In the genomic region with DNA sequence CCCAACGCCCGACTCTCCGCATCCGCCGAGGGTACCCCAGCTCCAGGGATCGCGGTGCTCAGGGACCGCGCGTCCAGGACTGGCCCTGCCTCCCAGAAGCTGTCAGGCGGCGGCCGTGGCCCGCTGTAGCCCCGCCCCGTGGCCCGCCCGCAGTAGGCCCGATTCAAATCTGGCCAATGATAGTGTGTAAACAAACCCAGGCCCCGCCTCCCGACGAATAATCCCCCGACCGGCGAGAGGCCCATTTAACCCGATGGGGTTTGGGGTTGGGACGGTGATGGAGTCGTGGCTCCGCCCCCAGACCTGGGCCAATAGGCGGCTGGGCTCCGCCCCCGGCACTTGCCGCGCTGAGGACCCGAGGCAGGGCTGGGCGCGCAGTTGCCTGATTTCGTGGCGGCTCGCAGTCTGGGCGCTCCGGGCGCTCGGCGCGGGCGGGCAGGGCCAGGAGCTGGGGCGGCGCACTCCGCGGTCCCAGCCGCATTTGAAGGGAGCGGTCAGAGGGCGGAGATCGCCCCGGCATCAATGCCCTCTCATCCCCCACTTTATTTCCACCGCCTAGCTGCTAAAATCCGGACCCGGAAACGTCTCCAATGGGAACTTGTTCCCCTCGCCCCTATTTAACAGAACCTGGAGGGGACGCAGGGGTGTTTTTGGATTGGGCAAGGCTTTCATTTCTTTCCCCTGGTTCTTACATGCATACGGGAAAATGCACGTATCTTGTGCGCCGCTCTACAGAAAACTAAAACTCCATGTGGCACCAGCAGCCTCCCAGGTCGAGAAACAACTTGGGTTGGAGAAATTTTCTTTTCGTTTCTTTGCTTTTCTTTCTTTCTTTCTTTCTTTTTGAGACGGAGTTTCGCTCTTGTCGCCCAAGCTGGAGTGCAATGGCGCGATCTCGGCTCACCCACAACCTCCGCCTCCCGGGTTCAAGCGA, we compare ENCODE assay signal across 8 cellular contexts. TPM values are rescaled to one million over a fixed set of nuclear protein-coding genes. Genes with fewer than 3 reads are reported as not detected.
A peak's percentile ranks its signal among the peaks of the same experiment; 100 is the strongest.
DNase-seq lines count a peak whose midpoint lies in the region; ATAC-seq, FAIRE-seq and TF ChIP-seq lines count a peak whose summit lies in the region.

No MANE protein-coding gene starts in this region.

- peak overlapping the region; percentile 89 for H3K27ac Mint-ChIP-seq in activated CD4-positive, alpha-beta T cell treated with anti-CD3 and anti-CD28 coated beads for 36 hours

- TF ChIP-seq CTCF in BE2C (IDR thresholded peaks at IDR 0.05; ENCODE audit: low read depth, low read length): no peak

- H3K4me3 Mint-ChIP-seq in activated CD4-positive, alpha-beta T cell treated with anti-CD3 and anti-CD28 coated beads for 36 hours: peak overlapping the region; percentile 79

- peak; percentile 89 for ATAC-seq in HG03442 (IDR thresholded peaks at IDR 0.05; ENCODE audit: unreplicated experiment)
- peak; percentile 98 for ATAC-seq in activated CD4-positive, alpha-beta T cell treated with anti-CD3 and anti-CD28 coated beads for 36 hours

- H3K36me3 Mint-ChIP-seq in activated CD4-positive, alpha-beta T cell treated with anti-CD3 and anti-CD28 coated beads for 36 hours (ENCODE audit: low read depth): no peaks in the 10 kb centered on the region

- no peaks in the 10 kb centered on the region for H3K36me3 ChIP-seq in BE2C

- no peaks in the 10 kb centered on the region for H3K9me3 ChIP-seq in BE2C

- no peaks in the 10 kb centered on the region for H3K27me3 Mint-ChIP-seq in activated CD4-positive, alpha-beta T cell treated with anti-CD3 and anti-CD28 coated beads for 36 hours

- H3K27ac ChIP-seq in cingulate gyrus (ENCODE audit: low read depth, low read length): peak overlapping the region; percentile 84

- CTCF ChIA-PET in activated CD4-positive, alpha-beta T cell treated with anti-CD3 and anti-CD28 coated beads for 36 hours (lab: Charles Lee): interaction anchor here (0.6 to 2.5 kb wide), 5 partner anchors 10 to 223 kb away, joined by 3 to 7 read pairs (median 4); no protein-coding TSS in a partner anchor

- no peaks in the 10 kb centered on the region for H3K4me1 ChIP-seq in BE2C

- FAIRE-seq in GM19239 (lab: Jason Lieb, UNC): peak; percentile 65

- peak; percentile 100 for DNase-seq in BE2C
- peak; percentile 97 for DNase-seq in GM19239 (ENCODE audit: insufficient read length, low spot score)
- peak; percentile 97 for DNase-seq in NCI-H510A treated with DMSO at 0.1 percent for 48 hours (lab: John Stamatoyannopoulos, UW)
- DNase-seq in activated CD4-positive, alpha-beta T cell treated with anti-CD3 and anti-CD28 coated beads for 36 hours: peak; percentile 100
- peak; percentile 99 for DNase-seq in kidney tubule cell (ENCODE audit: low spot score)
- DNase-seq in stimulated activated CD4-positive, alpha-beta T cell treated with anti-CD3 and anti-CD28 coated beads, Interleukin-1b, Interleukin-23, amount 100 ng/mL, for 1 hour (ENCODE audit: low read depth in 2 of 2): peak; percentile 98 to 99

- POLR2A ChIA-PET in activated CD4-positive, alpha-beta T cell treated with anti-CD3 and anti-CD28 coated beads for 36 hours (lab: Charles Lee): interaction anchor here (1.1 to 1.8 kb wide), 4 partner anchors 8 to 116 kb away, joined by 4 to 9 read pairs (median 4); a partner anchor contains a TSS

- peaks cover 31% of the 10 kb centered on the region for H3K4me1 Mint-ChIP-seq in activated CD4-positive, alpha-beta T cell treated with anti-CD3 and anti-CD28 coated beads for 36 hours

- H3K27me3 ChIP-seq in BE2C: no peaks in the 10 kb centered on the region

- no peaks in the 10 kb centered on the region for H3K9me3 Mint-ChIP-seq in activated CD4-positive, alpha-beta T cell treated with anti-CD3 and anti-CD28 coated beads for 36 hours (ENCODE audit: low read depth)

- intact Hi-C loops in activated CD4-positive, alpha-beta T cell treated with anti-CD3 and anti-CD28 coated beads for 36 hours (cut with DNase I, micrococcal nuclease): loop anchor here (1.0 to 10.0 kb wide), 13 partner anchors 8 to 724 kb away; a partner anchor contains a TSS

- H3K4me3 ChIP-seq in BE2C (ENCODE audit: low read depth, low read length): peak overlapping the region; percentile 65

RNA-seq across cellular contexts. Expression of a gene that starts 8.4 kb away (rescaled TPM):
- polyA plus RNA-seq in BE2C (2012; ENCODE audit: insufficient read depth, insufficient read length, low read depth): 15.0 TPM
- 10 to 100 TPM in 1 of 2 experiments, 1 to 10 TPM in 1; 9.8 to 13.3 TPM for total RNA-seq in activated CD4-positive, alpha-beta T cell treated with anti-CD3 and anti-CD28 coated beads for 36 hours

RNA-seq across cellular contexts. Expression of a gene that starts 27.6 kb away (rescaled TPM):
- 0.23 TPM for polyA plus RNA-seq in BE2C (2012; ENCODE audit: insufficient read depth, insufficient read length, low read depth)
- total RNA-seq in activated CD4-positive, alpha-beta T cell treated with anti-CD3 and anti-CD28 coated beads for 36 hours: under 1 TPM; 0.11 to 0.14 TPM

Comparison
In these comparisons a context has a peak if more than half of its experiments do, and no peak if none do; other contexts are left out.
1. Peak in every context shown above with its lines: DNase-seq, ATAC-seq, H3K4me3 ChIP-seq and H3K27ac ChIP-seq.